Comparison of ENCODE assay signal across 9 cellular contexts in genomic region chr4:2413821-2414610, GRCh38. TPM values are rescaled to one million over a fixed set of nuclear protein-coding genes. Genes with fewer than 3 reads are reported as not detected.
DNase-seq lines count a peak whose midpoint lies in the region; ATAC-seq and TF ChIP-seq lines count a peak whose summit lies in the region.
"Had no signal": no experiment of that assay in that cellular context is flagged by ENCODE, and none has a peak within 500 bp of the region (broad histone marks: within the 10 kb centered on the region; RNA-seq: fewer than 3 reads in every experiment).

No MANE protein-coding gene starts in this region.

- no peak for TF ChIP-seq POLR2A in upper lobe of left lung (IDR thresholded peaks at IDR 0.05)

- no peaks in the 10 kb centered on the region for H3K9me3 ChIP-seq in right atrium auricular region
- no peaks in the 10 kb centered on the region for H3K9me3 ChIP-seq in upper lobe of left lung
- H3K9me3 ChIP-seq: pancreas had no signal

- H3K4me1 ChIP-seq in right atrium auricular region (peaks cover 0 to 49% of the 10 kb centered on the region in 2 donors), upper lobe of left lung (peaks cover 46 to 63% (median 57%) of the 10 kb centered on the region in 4 donors)

- 44 to 61% methylated on average over 10 to 11 of the region's 14 CpGs for WGBS in upper lobe of left lung, 2 donors

- H3K4me3 ChIP-seq in right atrium auricular region (peak overlapping the region in 1 of 2 donors; percentile 37), upper lobe of left lung (peak overlapping the region in 1 of 4 donors; percentile 40)

- peaks cover 7% of the 10 kb centered on the region for H3K36me3 Mint-ChIP-seq in activated naive CD4-positive, alpha-beta T cell treated with anti-CD3 and anti-CD28 coated beads, Interleukin-2, amount 10 ng/mL, durations not matched to agents 7 days and 5 days

- ATAC-seq in Right ventricle myocardium inferior: no peak
- peak; percentile 50 for ATAC-seq in left colon
- no peak for ATAC-seq in upper lobe of left lung (ENCODE audit: low FRiP score in 2 of 2)
- ATAC-seq in GM21526 (IDR thresholded peaks at IDR 0.05; ENCODE audit: low FRiP score, unreplicated experiment): no peak

- peak overlapping the region; percentile 49 to 67 for H3K27ac ChIP-seq in right atrium auricular region
- H3K27ac ChIP-seq in upper lobe of left lung: peak overlapping the region; percentile 75 to 88 (median 80)

- intact Hi-C loops in Right ventricle myocardium inferior (cut with DNase I) (loop anchor here (2.0 kb wide), 1 partner anchor 49 kb away; no protein-coding TSS in a partner anchor), left colon (cut with DNase I, micrococcal nuclease) (no loop called here)

- H3K36me3 ChIP-seq in right atrium auricular region: no peaks in the 10 kb centered on the region
- no peaks in the 10 kb centered on the region for H3K36me3 ChIP-seq in upper lobe of left lung
- H3K36me3 ChIP-seq: pancreas had no signal

- H3K4me1 Mint-ChIP-seq in activated naive CD4-positive, alpha-beta T cell treated with anti-CD3 and anti-CD28 coated beads, Interleukin-2, amount 10 ng/mL, durations not matched to agents 7 days and 5 days: peaks cover 70% of the 10 kb centered on the region

- H3K27me3 Mint-ChIP-seq in activated naive CD4-positive, alpha-beta T cell treated with anti-CD3 and anti-CD28 coated beads, Interleukin-2, amount 10 ng/mL, durations not matched to agents 7 days and 5 days: peaks cover 55% of the 10 kb centered on the region

- H3K27me3 ChIP-seq in right atrium auricular region (no peaks in the 10 kb centered on the region), upper lobe of left lung (peaks cover 0 to 5% (median 2%) of the 10 kb centered on the region in 4 donors)
- H3K27me3 ChIP-seq: pancreas had no signal

- no peak for TF ChIP-seq EP300 in upper lobe of left lung (IDR thresholded peaks at IDR 0.05)

- CTCF ChIA-PET in activated naive CD4-positive, alpha-beta T cell treated with anti-CD3 and anti-CD28 coated beads, Interleukin-2, amount 10 ng/mL, durations not matched to agents 7 days and 5 days (lab: Charles Lee): interaction anchor here (1.2 to 2.5 kb wide), 5 partner anchors 20 to 194 kb away, joined by 3 to 12 read pairs (median 6); no protein-coding TSS in a partner anchor

- peak overlapping the region; percentile 96 for H3K27ac Mint-ChIP-seq in activated naive CD4-positive, alpha-beta T cell treated with anti-CD3 and anti-CD28 coated beads, Interleukin-2, amount 10 ng/mL, durations not matched to agents 7 days and 5 days

- no peaks in the 10 kb centered on the region for H3K9me3 Mint-ChIP-seq in activated naive CD4-positive, alpha-beta T cell treated with anti-CD3 and anti-CD28 coated beads, Interleukin-2, amount 10 ng/mL, durations not matched to agents 7 days and 5 days

- peak overlapping the region; percentile 53 for H3K4me3 Mint-ChIP-seq in activated naive CD4-positive, alpha-beta T cell treated with anti-CD3 and anti-CD28 coated beads, Interleukin-2, amount 10 ng/mL, durations not matched to agents 7 days and 5 days

- DNase-seq in right atrium auricular region (ENCODE audit: low spot score) (no peak), Right ventricle myocardium inferior (ENCODE audit: missing footprints) (no peak), left colon (peak; percentile 84 to 86), upper lobe of left lung (peak in 1 of 2 donors; percentile 65), NCI-H1436 treated with DMSO at 0.1 percent for 48 hours (lab: John Stamatoyannopoulos, UW) (no peak)
- peak; percentile 54 for DNase-seq in activated naive CD4-positive, alpha-beta T cell treated with anti-CD3 and anti-CD28 coated beads, Interleukin-2, amount 10 ng/mL, durations not matched to agents 7 days and 5 days
- no peak for DNase-seq in stimulated activated naive CD4-positive, alpha-beta T cell treated with Interleukin-2 at 50 U/mL for 16 hours (lab: John Stamatoyannopoulos, UW)

- TF ChIP-seq CTCF in right atrium auricular region (IDR thresholded peaks at IDR 0.05): no peak
- TF ChIP-seq CTCF in upper lobe of left lung (IDR thresholded peaks at IDR 0.05): no peak

RNA-seq across cellular contexts. Expression of gene ZFYVE28, which starts 4.4 kb away (rescaled TPM):
- total RNA-seq in right atrium auricular region (1 to 10 TPM; 3.4 to 6.0 TPM), Right ventricle myocardium inferior (6.5 TPM), left colon (10 to 100 TPM; 31.9 to 48.7 TPM), upper lobe of left lung (10 to 100 TPM; 10.8 to 51.3 (median 15.2) TPM)

RNA-seq across cellular contexts. Expression of gene CFAP99, which starts 4.7 kb away (rescaled TPM):
- total RNA-seq in right atrium auricular region (not detected), Right ventricle myocardium inferior (not detected), left colon (under 1 TPM; 0.46 to 0.73 TPM), upper lobe of left lung (10 to 100 TPM in 3 of 6 donors, 1 to 10 TPM in 2, under 1 TPM in 1; 0.57 to 24.7 (median 9.3) TPM)

RNA-seq across cellular contexts. Expression of gene RNF4, which starts 54.9 kb away (rescaled TPM):
- total RNA-seq in right atrium auricular region: 10 to 100 TPM; 30.0 to 31.3 TPM
- 27.2 TPM for total RNA-seq in Right ventricle myocardium inferior
- total RNA-seq in left colon: 10 to 100 TPM; 45.6 to 47.4 TPM
- 10 to 100 TPM; 28.0 to 48.5 (median 43.3) TPM for total RNA-seq in upper lobe of left lung

Comparison
In these comparisons a context has a peak if more than half of its experiments do, and no peak if none do; other contexts are left out.
1. DNase-seq: peak in activated naive CD4-positive, alpha-beta T cell treated with anti-CD3 and anti-CD28 coated beads, Interleukin-2, amount 10 ng/mL, durations not matched to agents 7 days and 5 days (single experiment) and left colon (2 of 2); none in right atrium auricular region (single experiment), Right ventricle myocardium inferior (single experiment), stimulated activated naive CD4-positive, alpha-beta T cell treated with Interleukin-2 at 50 U/mL for 16 hours (single experiment) and NCI-H1436 treated with DMSO at 0.1 percent for 48 hours (single experiment).